ENCODE assay signal across 9 cellular contexts in the genomic region with DNA sequence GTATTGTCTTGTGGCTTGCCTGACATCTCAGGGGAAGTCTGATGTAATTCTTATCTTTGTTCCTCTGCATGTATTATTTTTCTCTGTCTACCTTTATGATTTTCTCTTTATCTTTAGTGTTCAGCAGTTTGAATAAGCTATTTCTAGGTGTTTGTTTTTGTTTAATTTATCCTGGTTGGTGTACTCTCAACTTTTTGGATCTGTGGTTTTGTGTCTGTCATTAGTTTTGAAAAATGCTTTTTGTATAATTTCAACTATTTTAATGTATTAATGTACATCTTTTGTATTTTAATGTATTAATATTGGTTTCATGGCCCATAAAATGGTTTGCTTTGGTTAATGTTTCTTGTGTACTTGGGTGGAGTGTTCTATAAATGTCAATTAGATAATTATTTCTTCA. TPM values are rescaled to one million over a fixed set of nuclear protein-coding genes. Genes with fewer than 3 reads are reported as not detected.
"Had no signal": no experiment of that assay in that cellular context is flagged by ENCODE, and none has a peak within 500 bp of the region (broad histone marks: within the 10 kb centered on the region; RNA-seq: fewer than 3 reads in every experiment).

No MANE protein-coding gene starts in this region.

- DNase-seq: GM23248, GOT3, H7, KG1 had no signal

- H2AFZ ChIP-seq: GM23248 had no signal

- H3K27ac Mint-ChIP-seq: IgD-negative memory B cell had no signal

- H3K9ac ChIP-seq: GM23248 had no signal

- H3K27ac ChIP-seq: GM23248, HL-60 had no signal

- H3K4me1 ChIP-seq: HAP-1 had no signal

- H3K4me3 ChIP-seq: GM23248, HAP-1 had no signal

- FAIRE-seq: HepG2 had no signal

- ATAC-seq: HCT116, HepG2 had no signal

- H3K36me3 ChIP-seq: HAP-1 had no signal

- H3K4me1 Mint-ChIP-seq: IgD-negative memory B cell had no signal

RNA-seq across cellular contexts. Expression of a gene that starts 15.9 kb away (rescaled TPM):
- total RNA-seq: HepG2 had no signal
- polyA plus RNA-seq: HepG2 had no signal
